In the genomic region with DNA sequence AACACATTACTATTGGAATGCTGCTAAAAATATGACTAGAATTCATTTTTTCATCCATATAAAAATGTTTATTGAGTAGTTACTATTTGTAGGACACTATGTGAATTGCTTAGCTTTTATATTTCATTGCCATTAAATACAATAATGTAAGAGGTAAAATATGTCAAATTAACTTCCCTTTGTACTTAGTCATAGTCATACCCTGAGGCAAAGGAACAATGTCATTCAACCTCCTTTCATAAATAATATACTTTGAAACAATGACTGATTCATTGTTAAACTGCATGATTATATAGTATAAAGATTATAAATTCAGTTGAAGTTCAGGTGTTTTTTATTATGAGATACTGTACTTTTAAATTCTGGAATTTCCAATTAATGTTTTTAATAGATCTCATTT, we compare ENCODE assay signal across 23 cellular contexts.
"Had no signal": no experiment of that assay in that cellular context is flagged by ENCODE, and none has a peak within 500 bp of the region (broad histone marks: within the 10 kb centered on the region; RNA-seq: fewer than 3 reads in every experiment).

No MANE protein-coding gene starts in this region.

- H3K4me3 ChIP-seq: ascending aorta, gastrocnemius medialis, smooth muscle cell, tibial artery had no signal

- DNase-seq: activated CD4-positive, alpha-beta T cell treated with anti-CD3 and anti-CD28 coated beads for 48 hours; activated CD4-positive, alpha-beta T cell treated with anti-CD3 and anti-CD28 coated beads, Interleukin-2, amount 50 U/mL, for 48 hours; activated CD8-positive, alpha-beta memory T cell treated with anti-CD3 and anti-CD28 coated beads, Interleukin-2, amount 50 U/mL, for 4 hours; activated effector memory CD4-positive, alpha-beta T cell treated with anti-CD3 and anti-CD28 coated beads, Interleukin-2, amount 50 U/mL, for 16 hours; activated naive CD4-positive, alpha-beta T cell treated with anti-CD3 and anti-CD28 coated beads for 36 hours; activated naive CD8-positive, alpha-beta T cell treated with anti-CD3 and anti-CD28 coated beads for 36 hours; activated T-cell treated with anti-CD3 and anti-CD28 coated beads, Interleukin-2, amount 50 U/mL, for 1 hour; endodermal cell; gastrocnemius medialis; glutamatergic neuron; left cardiac atrium; left ventricle myocardium superior; naive B cell; nephron progenitor cell; stimulated activated CD4-positive, alpha-beta T cell treated with anti-CD3 and anti-CD28 coated beads, Interleukin-1b, Interleukin-23, amount 100 ng/mL, for 48 hours; stimulated activated CD4-positive, alpha-beta T cell treated with anti-CD3 and anti-CD28 coated beads, Interleukin-4, amount 100 ng/mL, for 4 hours; stimulated activated CD8-positive, alpha-beta memory T cell treated with anti-CD3 and anti-CD28 coated beads, Interleukin-4, amount 100 ng/mL, for 48 hours; stimulated activated naive CD8-positive, alpha-beta T cell treated with anti-CD3 and anti-CD28 coated beads, Interleukin-15, amount 100 ng/mL, for 72 hours; tibial artery; WERI-Rb-1 had no signal

- H3K27ac ChIP-seq: ascending aorta, gastrocnemius medialis, neutrophil, tibial artery, WERI-Rb-1 had no signal

- H3K9me3 ChIP-seq: gastrocnemius medialis, neutrophil had no signal

- H3K36me3 ChIP-seq: ascending aorta, gastrocnemius medialis, neutrophil, WERI-Rb-1 had no signal

- H3K4me1 ChIP-seq: ascending aorta, gastrocnemius medialis had no signal

- H3K27me3 ChIP-seq: ascending aorta, gastrocnemius medialis, neutrophil, tibial artery had no signal
